ENCODE assay signal across 14 cellular contexts in the genomic region with DNA sequence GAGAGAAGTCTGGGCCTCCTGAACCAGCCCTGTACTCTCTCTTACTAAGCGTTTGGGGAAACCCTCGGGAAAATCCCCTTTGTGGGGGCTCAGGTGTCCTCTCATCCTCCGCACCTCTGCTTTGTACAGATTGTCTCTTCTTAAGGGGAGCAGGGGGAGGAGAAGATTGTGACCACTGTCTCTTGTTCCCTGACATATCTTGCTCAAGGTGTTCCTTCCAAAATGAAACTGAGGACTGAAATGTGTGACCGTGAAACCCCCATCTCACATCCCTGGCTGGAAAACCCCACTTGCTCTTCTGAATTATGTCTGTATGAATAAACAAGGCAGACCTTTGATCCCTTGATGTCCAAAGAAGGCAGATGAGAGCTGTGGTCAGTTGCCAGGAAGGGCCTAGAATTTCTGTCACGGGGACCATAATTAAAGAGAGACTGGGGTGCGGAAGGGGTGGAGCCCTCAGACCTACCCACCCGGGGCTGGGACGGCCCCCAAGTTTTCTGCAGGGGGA.
DNase-seq lines count a peak whose midpoint lies in the region; ATAC-seq, FAIRE-seq and TF ChIP-seq lines count a peak whose summit lies in the region.
"Had no signal": no experiment of that assay in that cellular context is flagged by ENCODE, and none has a peak within 500 bp of the region (broad histone marks: within the 10 kb centered on the region; RNA-seq: fewer than 3 reads in every experiment).

No MANE protein-coding gene starts in this region.

- H3K27ac Mint-ChIP-seq in H9, result no peak overlapping the region; a peak in 1 of 7 replicates
- no peak overlapping the region for H3K27ac Mint-ChIP-seq in CD4-positive, alpha-beta memory T cell

- no peak overlapping the region for H2BK12ac ChIP-seq in H9 (ENCODE audit: insufficient read length, low read depth, low read length)

- peaks cover 4 to 12% of the 10 kb centered on the region in 2 experiments for H3K4me1 Mint-ChIP-seq in H9
- no peaks in the 10 kb centered on the region for H3K4me1 Mint-ChIP-seq in CD4-positive, alpha-beta memory T cell

- CTCF ChIA-PET in HepG2 (lab: Yijun Ruan, JAX; ENCODE audit: low intra/inter-chr PET ratio, low total read pairs), result no interaction called here
- CTCF ChIA-PET in CD4-positive, alpha-beta memory T cell (lab: Charles Lee; ENCODE audit: partially characterized antibody), result no interaction called here

- in situ Hi-C loops in HepG2 (cut with HindIII; ENCODE audit: extremely low pct_ligation_motif_present, low pct_unique_long_range_greater_than_20kb) (no loop called here), ACHN (cut with HindIII; ENCODE audit: low pct_ligation_motif_present, low pct_unique_long_range_greater_than_20kb, low sequenced_read_pairs) (no loop called here)

- no peak overlapping the region for H2BK5ac ChIP-seq in H9 (ENCODE audit: insufficient read length, low read length)

- peaks cover 3% of the 10 kb centered on the region for H4K20me1 ChIP-seq in H9 (ENCODE audit: control insufficient read depth, insufficient read depth, insufficient read length)
- H4K20me1 ChIP-seq in HepG2 (ENCODE audit: insufficient read depth, low read length), result no peaks in the 10 kb centered on the region

- ATAC-seq in HG03196 (IDR thresholded peaks at IDR 0.05; ENCODE audit: unreplicated experiment) (peak; percentile 71), HepG2 (no peak)
- ATAC-seq: gastrocnemius medialis had no signal

- H4K91ac ChIP-seq in H9 (ENCODE audit: insufficient read length, low read depth, low read length), result no peak overlapping the region

- H2AFZ ChIP-seq in H9 (ENCODE audit: low read length) (no peak overlapping the region), HepG2 (ENCODE audit: low read length) (no peak overlapping the region)

- H3K4me1 ChIP-seq in H9 (ENCODE audit: insufficient read depth, low read length) (no peaks in the 10 kb centered on the region; the same call in 1 of the 2 replicates), HepG2 (ENCODE audit: insufficient read depth, low read length) (no peaks in the 10 kb centered on the region)
- no peaks in the 10 kb centered on the region for H3K4me1 ChIP-seq in CD4-positive, alpha-beta memory T cell (ENCODE audit: insufficient read depth, low read length)
- H3K4me1 ChIP-seq: gastrocnemius medialis, left ventricle myocardium inferior, spleen had no signal

- no peak overlapping the region for H3K18ac ChIP-seq in H9 (ENCODE audit: insufficient read length, low read depth, low read length)

- H3K9me3 Mint-ChIP-seq in H9, result no peaks in the 10 kb centered on the region; a peak in 1 of 5 replicates
- H3K9me3 Mint-ChIP-seq in CD4-positive, alpha-beta memory T cell, result peaks cover 0 to 7% (median 2%) of the 10 kb centered on the region in 8 donors

- H3K79me1 ChIP-seq in H9 (ENCODE audit: insufficient read depth, low read depth, low read length, poor library complexity, severe bottlenecking), result no peaks in the 10 kb centered on the region

- POLR2A ChIA-PET in HepG2 (lab: Yijun Ruan, JAX), result no interaction called here
- POLR2A ChIA-PET in CD4-positive, alpha-beta memory T cell (lab: Charles Lee; ENCODE audit: partially characterized antibody), result no interaction called here

- H3K4me3 ChIP-seq in HepG2 (replicated peaks in 1 of 3; ENCODE audit: insufficient read depth in 1 of 3, low read depth in 2 of 3, low read length in 3 of 3), result no peak overlapping the region
- no peak overlapping the region for H3K4me3 ChIP-seq in CD4-positive, alpha-beta memory T cell (ENCODE audit: low read length in 2 of 2)
- H3K4me3 ChIP-seq: gastrocnemius medialis, left ventricle myocardium inferior, spleen had no signal

- no peak overlapping the region for H2BK120ac ChIP-seq in H9 (ENCODE audit: low read depth, low read length, poor library complexity, severe bottlenecking)

- peaks cover 0 to 8% (median 0%) of the 10 kb centered on the region in 3 experiments; a peak in 3 of 7 replicates for H3K36me3 Mint-ChIP-seq in H9 (ENCODE audit: insufficient read depth in 1 of 3, low read depth in 3 of 3)
- no peaks in the 10 kb centered on the region for H3K36me3 Mint-ChIP-seq in CD4-positive, alpha-beta memory T cell

- intact Hi-C loops in HepG2 (cut with micrococcal nuclease; ENCODE audit: unreplicated experiment), result no loop called here
- intact Hi-C loops in CD4-positive, alpha-beta memory T cell (cut with micrococcal nuclease), result no loop called here

- no peaks in the 10 kb centered on the region for H3K36me3 ChIP-seq in HepG2 (replicated peaks in 1 of 2; ENCODE audit: control insufficient read depth in 1 of 2, insufficient read depth in 2 of 2, low read length in 2 of 2)
- no peaks in the 10 kb centered on the region for H3K36me3 ChIP-seq in CD4-positive, alpha-beta memory T cell (ENCODE audit: insufficient read depth, low read length)
- H3K36me3 ChIP-seq: gastrocnemius medialis, left ventricle myocardium inferior, spleen had no signal

- BruUV-seq in HepG2 (replicated peaks; lab: Mats Ljungman, UMichigan), result no TSS peak

- peaks cover 6% of the 10 kb centered on the region for H3K27me3 Mint-ChIP-seq in H9 (ENCODE audit: low read depth)
- H3K27me3 Mint-ChIP-seq in CD4-positive, alpha-beta memory T cell, result peaks cover 0 to 1% of the 10 kb centered on the region in 2 donors

- peak; percentile 45 for DNase-seq in GM10266 (ENCODE audit: extremely low spot score)
- peak; percentile 19 for DNase-seq in GM19238 (ENCODE audit: insufficient read length, low spot score)
- DNase-seq in H9, result peak; percentile 20
- DNase-seq in HepG2 (ENCODE audit: low spot score), result no peak
- no peak for DNase-seq in A172 (ENCODE audit: low spot score)
- DNase-seq in CD4-positive, alpha-beta memory T cell, result no peak
- DNase-seq in ACHN, result no peak
- DNase-seq: gastrocnemius medialis; left ventricle myocardium inferior; NCI-H2107; spleen; stimulated activated CD8-positive, alpha-beta memory T cell treated with anti-CD3 and anti-CD28 coated beads, Interleukin-4, amount 100 ng/mL, for 48 hours; T-helper 9 cell had no signal

- H3K9me3 ChIP-seq in H9 (ENCODE audit: control insufficient read depth, low read depth, low read length) (no peaks in the 10 kb centered on the region), HepG2 (ENCODE audit: low read length) (no peaks in the 10 kb centered on the region)
- H3K9me3 ChIP-seq in CD4-positive, alpha-beta memory T cell (ENCODE audit: control insufficient read depth in 1 of 2, low read length in 2 of 2), result no peaks in the 10 kb centered on the region
- H3K9me3 ChIP-seq: gastrocnemius medialis, left ventricle myocardium inferior had no signal

- H3K56ac ChIP-seq in H9 (ENCODE audit: insufficient read length, low read depth, low read length), result no peak overlapping the region

- H3K79me2 ChIP-seq in H9 (ENCODE audit: insufficient read depth, low read length) (peaks cover 3% of the 10 kb centered on the region; the same call in 1 of the 2 replicates), HepG2 (ENCODE audit: insufficient read depth, low read length) (no peaks in the 10 kb centered on the region)

- H3K4me2 ChIP-seq in H9 (ENCODE audit: insufficient read depth, insufficient read length, low read length) (no peak overlapping the region), HepG2 (ENCODE audit: low read depth, low read length) (no peak overlapping the region)

- H3K4me3 Mint-ChIP-seq in H9, result no peak overlapping the region
- no peak overlapping the region for H3K4me3 Mint-ChIP-seq in CD4-positive, alpha-beta memory T cell

- H2BK20ac ChIP-seq in H9 (ENCODE audit: low read depth, low read length, poor library complexity, severe bottlenecking), result no peak overlapping the region

- TF ChIP-seq CTCF in GM10266 (IDR thresholded peaks at IDR 0.05; ENCODE audit: control insufficient read depth, insufficient read depth, low read depth, missing control alignments) (no peak), H9 (conservative IDR thresholded peaks at IDR 0.05) (no peak), HepG2 (CRISPR knock-in tag; IDR thresholded peaks at IDR 0.05) (no peak)

- TF ChIP-seq POLR2A in HepG2 (IDR thresholded peaks at IDR 0.05; ENCODE audit: insufficient read depth in 1 of 2, low read depth in 2 of 2, low read length in 2 of 2), result no peak

- H3K27me3 ChIP-seq in H9 (ENCODE audit: insufficient read depth, low read length), result no peaks in the 10 kb centered on the region
- peaks cover 5 to 6% of the 10 kb centered on the region in 2 experiments; a peak in 3 of 5 replicates for H3K27me3 ChIP-seq in HepG2 (ENCODE audit: control insufficient read depth in 1 of 2, insufficient read depth in 2 of 2, low read length in 2 of 2)
- no peaks in the 10 kb centered on the region for H3K27me3 ChIP-seq in CD4-positive, alpha-beta memory T cell (ENCODE audit: insufficient read depth, low read length)
- H3K27me3 ChIP-seq: gastrocnemius medialis, spleen had no signal

- H3K23ac ChIP-seq in H9 (ENCODE audit: insufficient read length, low read depth, low read length), result no peak overlapping the region

- H3K23me2 ChIP-seq in H9 (ENCODE audit: insufficient read length, low read depth, low read length, poor library complexity, severe bottlenecking), result no peaks in the 10 kb centered on the region

- TF ChIP-seq EP300 in HepG2 (IDR thresholded peaks at IDR 0.05; ENCODE audit: low read depth in 2 of 2, low read length in 2 of 2) (no peak), HepG2 (CRISPR knock-in tag; IDR thresholded peaks at IDR 0.05; ENCODE audit: borderline replicate concordance) (no peak)

- H4K8ac ChIP-seq in H9 (replicated peaks; ENCODE audit: insufficient read length, low read depth, low read length), result no peak overlapping the region

- no peak overlapping the region for H3K14ac ChIP-seq in H9 (ENCODE audit: insufficient read depth, low read length)

- H2BK15ac ChIP-seq in H9 (ENCODE audit: low read depth, low read length), result no peak overlapping the region

- no CpG with 5 or more reads among the region's 8 CpGs for WGBS in H9 (ENCODE audit: extremely low coverage, insufficient read length, low lambda C conversion rate)
- 32% methylated on average over 6 of the region's 8 CpGs for WGBS in HepG2 (ENCODE audit: low lambda C conversion rate)

- FAIRE-seq in HepG2 (lab: Jason Lieb, UNC), result no peak

- H3K4ac ChIP-seq in H9 (ENCODE audit: low read depth, low read length), result no peak overlapping the region

- no peak overlapping the region for H4K5ac ChIP-seq in H9 (ENCODE audit: insufficient read length, low read depth, low read length)

- H3K9ac ChIP-seq in H9 (ENCODE audit: extremely low read depth, insufficient read length, low read length), result no peak overlapping the region
- no peak overlapping the region for H3K9ac ChIP-seq in HepG2 (ENCODE audit: insufficient read depth, low read depth, low read length)

- H3T11ph ChIP-seq in H9 (ENCODE audit: low read length), result no peak overlapping the region

- TF ChIP-seq RAD21 in HepG2 (CRISPR knock-in tag; IDR thresholded peaks at IDR 0.05), result no peak

- no peak overlapping the region for H2AK5ac ChIP-seq in H9 (ENCODE audit: insufficient read length, low read length)

- H3K27ac ChIP-seq in H9 (ENCODE audit: insufficient read length, low read depth, low read length) (no peak overlapping the region), HepG2 (ENCODE audit: extremely low read length, insufficient read depth, low read length) (no peak overlapping the region)
- no peak overlapping the region for H3K27ac ChIP-seq in CD4-positive, alpha-beta memory T cell (ENCODE audit: low read depth, low read length)
- H3K27ac ChIP-seq: gastrocnemius medialis, left ventricle myocardium inferior, spleen had no signal

TF ChIP-seq in HepG2, 621 proteins besides CTCF, POLR2A, EP300 and RAD21:
- TF ChIP-seq ZNF556 (CRISPR knock-in tag; IDR thresholded peaks at IDR 0.05; ENCODE audit: borderline replicate concordance), result no peak

Comparison
In these comparisons a context has a peak if more than half of its experiments do, and no peak if none do; other contexts are left out.
1. DNase-seq: peak in GM10266 (single experiment), GM19238 (single experiment) and H9 (single experiment); none in HepG2 (single experiment), A172 (single experiment), CD4-positive, alpha-beta memory T cell (0 of 5) and ACHN (single experiment).